ENCODE assay signal across 8 cellular contexts in the genomic region with DNA sequence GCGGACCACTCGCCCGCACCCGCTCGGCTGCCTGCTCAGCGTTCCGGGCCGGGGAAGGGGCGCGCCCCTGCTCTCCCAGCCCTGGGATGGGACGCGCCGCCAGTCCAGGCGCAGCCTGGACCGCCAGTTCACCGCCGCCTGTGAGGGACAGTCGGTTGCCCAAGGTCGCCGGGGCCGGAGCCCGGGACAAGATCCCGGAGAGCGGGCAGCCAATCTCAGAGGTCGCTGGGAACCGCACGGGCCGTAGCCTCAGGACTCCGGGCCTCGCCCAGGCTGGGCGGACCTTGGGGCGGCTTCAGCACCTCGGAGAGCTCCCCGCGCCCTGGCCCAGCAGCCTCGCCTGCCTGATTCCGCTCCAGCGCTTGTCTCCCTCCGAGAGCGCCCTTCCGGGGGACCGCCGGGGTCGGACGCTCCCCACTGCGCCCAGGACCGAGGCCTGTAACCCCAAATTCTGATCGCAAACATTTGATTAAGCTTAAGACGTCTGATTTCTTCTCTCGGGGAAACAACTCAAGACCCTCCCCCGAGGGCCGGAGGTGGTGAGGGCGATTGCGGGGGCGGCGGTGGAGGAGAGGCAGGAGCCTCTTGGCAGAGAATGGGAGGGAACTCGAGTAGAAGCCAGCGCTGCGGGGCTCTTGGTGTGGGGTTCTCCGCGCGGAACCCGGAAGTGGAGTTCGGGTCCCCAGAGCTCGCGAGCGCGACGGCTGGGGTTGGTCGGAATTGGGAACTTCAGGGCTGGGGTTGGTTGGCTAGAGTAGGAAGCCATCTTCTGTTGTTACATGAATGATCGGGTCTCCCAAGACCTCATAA. TPM values are rescaled to one million over a fixed set of nuclear protein-coding genes. Genes with fewer than 3 reads are reported as not detected.
DNase-seq lines count a peak whose midpoint lies in the region; ATAC-seq and TF ChIP-seq lines count a peak whose summit lies in the region.

No MANE protein-coding gene starts in this region.

- peak; percentile 86 for DNase-seq in Daoy (ENCODE audit: low read depth)
- peak; percentile 80 to 91 for DNase-seq in HAP-1 (ENCODE audit: low spot score in 2 of 2)
- DNase-seq in NCI-H1930 (lab: John Stamatoyannopoulos, UW), result peak; percentile 36 to 56
- peak; percentile 79 to 82 for DNase-seq in activated CD4-positive, alpha-beta T cell treated with anti-CD3 and anti-CD28 coated beads, Interleukin-2, amount 50 U/mL, for 48 hours
- DNase-seq in ecto neural progenitor cell (ENCODE audit: low spot score), result peak; percentile 94
- peak; percentile 89 for DNase-seq in lower lobe of right lung
- DNase-seq in stimulated activated CD4-positive, alpha-beta T cell treated with anti-CD3 and anti-CD28 coated beads, Interleukin-4, amount 100 ng/mL, for 4 hours, result peak; percentile 56 to 75

- H3K4me1 ChIP-seq in HAP-1, result peaks cover 15% of the 10 kb centered on the region
- H3K4me1 ChIP-seq in lower lobe of right lung, result peaks cover 34% of the 10 kb centered on the region

- no peaks in the 10 kb centered on the region for H3K9me3 ChIP-seq in HAP-1
- no peaks in the 10 kb centered on the region for H3K9me3 ChIP-seq in lower lobe of right lung

- ATAC-seq in lower lobe of right lung, result peak; percentile 94
- no peak for ATAC-seq in GM19328 (IDR thresholded peaks at IDR 0.05; ENCODE audit: unreplicated experiment)

- H3K4me3 ChIP-seq in HAP-1 (peak overlapping the region; percentile 37), lower lobe of right lung (peak overlapping the region; percentile 46)

- intact Hi-C loops in lower lobe of right lung (cut with DNase I), result no loop called here

- H3K36me3 ChIP-seq in HAP-1 (replicated peaks) (no peaks in the 10 kb centered on the region; the same call in 1 of the 2 replicates), lower lobe of right lung (peaks cover 12% of the 10 kb centered on the region)

- TF ChIP-seq CTCF in lower lobe of right lung (IDR thresholded peaks at IDR 0.05), result no peak

- H3K27me3 ChIP-seq in HAP-1 (ENCODE audit: low read depth), result peaks cover 9% of the 10 kb centered on the region
- H3K27me3 ChIP-seq in lower lobe of right lung (ENCODE audit: low read depth), result peaks cover 48% of the 10 kb centered on the region

- in situ Hi-C loops in HAP-1 (cut with MboI; ENCODE audit: low sequenced_read_pairs), result no loop called here

- no peak overlapping the region for H3K27ac ChIP-seq in lower lobe of right lung

RNA-seq across cellular contexts. Expression of a gene that starts 1.1 kb away (rescaled TPM):
- not detected in 2 replicates for total RNA-seq in Daoy (2014; rRNA removed; shearing (Covaris generic))
- total RNA-seq in lower lobe of right lung, result not detected

RNA-seq across cellular contexts. Expression of a gene that starts 11.2 kb away (rescaled TPM):
- 157 and 177 TPM in 2 replicates for total RNA-seq in Daoy (2014; rRNA removed; shearing (Covaris generic))
- 26.1 TPM for total RNA-seq in lower lobe of right lung

RNA-seq across cellular contexts. Expression of a gene that starts 45.4 kb away (rescaled TPM):
- 27.2 and 41.4 TPM in 2 replicates for total RNA-seq in Daoy (2014; rRNA removed; shearing (Covaris generic))
- total RNA-seq in lower lobe of right lung, result 55.3 TPM
